ENCODE assay signal across 8 cellular contexts in the genomic region with DNA sequence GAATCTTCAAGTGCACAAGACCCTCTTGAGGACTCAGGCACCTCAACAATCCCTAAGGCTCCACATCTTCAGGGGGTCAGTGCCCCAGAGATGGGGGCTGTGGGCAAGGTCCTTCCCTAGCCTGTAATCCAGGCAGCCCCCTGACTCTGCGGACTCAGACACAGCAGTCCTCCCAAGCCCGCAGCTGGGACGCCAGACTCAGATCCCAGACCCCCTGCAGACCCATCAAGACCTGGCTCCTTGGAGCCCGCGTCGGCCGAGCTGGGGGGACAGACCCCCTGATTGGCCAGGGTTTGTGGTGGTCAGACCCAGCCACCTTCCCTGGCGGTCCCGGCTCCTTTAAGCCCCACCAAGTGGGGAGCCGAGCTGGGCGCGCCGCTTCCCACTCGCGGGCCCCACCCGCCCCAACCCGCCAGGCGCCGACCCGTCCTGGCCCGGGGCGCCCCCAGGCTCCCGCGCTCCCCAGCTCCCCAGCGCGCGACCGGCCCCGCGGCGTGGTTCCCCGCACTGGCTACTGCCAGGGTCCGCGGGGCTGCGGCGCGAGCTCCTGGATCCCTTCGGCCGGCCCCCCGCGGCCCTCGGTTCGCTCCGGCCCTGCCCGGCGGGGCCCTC. TPM values are rescaled to one million over a fixed set of nuclear protein-coding genes. Genes with fewer than 3 reads are reported as not detected.
A peak's percentile ranks its signal among the peaks of the same experiment; 100 is the strongest.
DNase-seq lines count a peak whose midpoint lies in the region; ATAC-seq and TF ChIP-seq lines count a peak whose summit lies in the region.

No MANE protein-coding gene starts in this region.

- peaks cover 11 to 66% (median 65%) of the 10 kb centered on the region in 5 donors for H3K4me1 ChIP-seq in subcutaneous abdominal adipose tissue (ENCODE audit: control insufficient read depth in 5 of 5, insufficient read depth in 5 of 5, low read length in 5 of 5)

- TF ChIP-seq CTCF in brain microvascular endothelial cell (IDR thresholded peaks at IDR 0.05; ENCODE audit: low read depth, low read length, missing control alignments): no peak

- no peak for DNase-seq in Jurkat, Clone E6-1 (ENCODE audit: low read depth, low spot score)
- DNase-seq in brain microvascular endothelial cell (no peak), ureter (ENCODE audit: low spot score) (no peak), A172 (ENCODE audit: low spot score) (no peak), glomerular visceral epithelial cell (ENCODE audit: extremely low spot score) (no peak)

- peak overlapping the region; percentile 65 to 87 (median 77) for H3K9ac ChIP-seq in subcutaneous abdominal adipose tissue (ENCODE audit: low read length in 5 of 5)

- ATAC-seq in HG02973 (IDR thresholded peaks at IDR 0.05; ENCODE audit: unreplicated experiment): no peak

- H3K27ac ChIP-seq in brain microvascular endothelial cell (no peak overlapping the region), layer of hippocampus (ENCODE audit: low read depth, low read length) (peak overlapping the region; percentile 59), subcutaneous abdominal adipose tissue (ENCODE audit: low read depth, low read length) (peak overlapping the region; percentile 46)

- in situ Hi-C loops in brain microvascular endothelial cell (cut with HindIII; ENCODE audit: low pct_ligation_motif_present, low sequenced_read_pairs): no loop called here

- H3K36me3 ChIP-seq in brain microvascular endothelial cell (replicated peaks): no peaks in the 10 kb centered on the region
- H3K36me3 ChIP-seq in subcutaneous abdominal adipose tissue (ENCODE audit: control insufficient read depth in 5 of 5, insufficient read depth in 5 of 5, low read length in 5 of 5): no peaks in the 10 kb centered on the region

- H3K27me3 ChIP-seq in brain microvascular endothelial cell (replicated peaks): no peaks in the 10 kb centered on the region
- H3K27me3 ChIP-seq in layer of hippocampus (ENCODE audit: control insufficient read depth, insufficient read depth, low read length): no peaks in the 10 kb centered on the region
- H3K27me3 ChIP-seq in subcutaneous abdominal adipose tissue (ENCODE audit: control insufficient read depth in 5 of 5, insufficient read depth in 4 of 5, low read length in 5 of 5): peaks cover 0 to 4% (median 3%) of the 10 kb centered on the region in 5 donors

- peak overlapping the region; percentile 91 for H3K4me3 ChIP-seq in Jurkat, Clone E6-1 (ENCODE audit: low read length)
- H3K4me3 ChIP-seq in brain microvascular endothelial cell (ENCODE audit: low read depth, low read length) (peak overlapping the region; percentile 80), subcutaneous abdominal adipose tissue (ENCODE audit: low read depth in 1 of 5, low read length in 5 of 5) (peak overlapping the region; percentile 72 to 90 (median 83))

- no peaks in the 10 kb centered on the region for H3K9me3 ChIP-seq in subcutaneous abdominal adipose tissue (ENCODE audit: control insufficient read depth in 5 of 5, low read length in 5 of 5)

RNA-seq across cellular contexts. Expression of a gene that starts 0.5 kb away (rescaled TPM):
- polyA plus RNA-seq in Jurkat, Clone E6-1 (2012; ENCODE audit: insufficient read depth, insufficient read length): 19.0 TPM
- total RNA-seq in ureter: 84.3 TPM
- total RNA-seq in A172 (2014; rRNA removed; shearing (Covaris generic)): 18.1 and 18.5 TPM in 2 replicates

RNA-seq across cellular contexts. Expression of a gene that starts 54.0 kb away (rescaled TPM):
- not detected for polyA plus RNA-seq in Jurkat, Clone E6-1 (2012; ENCODE audit: insufficient read depth, insufficient read length)
- not detected for total RNA-seq in ureter
- not detected in 2 replicates for total RNA-seq in A172 (2014; rRNA removed; shearing (Covaris generic))
